ENCODE assay signal across 10 cellular contexts in genomic region chr15:100434038-100434437, GRCh38.
"Had no signal": no experiment of that assay in that cellular context is flagged by ENCODE, and none has a peak within 500 bp of the region (broad histone marks: within the 10 kb centered on the region; RNA-seq: fewer than 3 reads in every experiment).

No MANE protein-coding gene starts in this region.

- ATAC-seq: GM23338 had no signal

- H3K9ac ChIP-seq: GM23248 had no signal

- H3K36me3 ChIP-seq: HAP-1 had no signal

- H3K4me1 ChIP-seq: HAP-1 had no signal

- DNase-seq: GM23248, GOT3, H7, H9, HCEC 1CT, HFFc6 had no signal

- H2AFZ ChIP-seq: GM23248, GM23338 had no signal

- H3K9me3 ChIP-seq: HAP-1 had no signal

- H3K27ac ChIP-seq: GM23248 had no signal

- FAIRE-seq: H1, H54 had no signal

- H3K4me3 ChIP-seq: GM23248, GM23338, HAP-1 had no signal

- H3K4me2 ChIP-seq: GM23338 had no signal
